ENCODE assay signal across 25 cellular contexts in the genomic region with DNA sequence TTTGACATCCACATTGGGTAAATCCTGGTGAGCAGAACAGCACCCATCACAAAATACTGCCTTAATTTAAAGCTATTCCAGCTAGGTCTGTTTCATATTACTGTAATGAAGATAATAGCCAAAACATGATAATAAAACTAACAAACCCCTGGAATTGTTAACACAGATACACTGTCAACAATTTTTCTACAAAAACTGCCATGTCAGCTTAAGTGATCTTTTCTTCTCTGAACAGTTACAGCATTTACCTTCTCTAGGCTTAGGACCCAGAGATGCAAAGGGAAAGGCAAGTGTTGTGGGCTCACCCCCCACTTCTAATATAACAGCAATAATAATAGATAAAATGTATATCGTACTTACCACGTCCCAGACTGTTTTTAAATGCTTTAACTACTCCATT.
"Had no signal": no experiment of that assay in that cellular context is flagged by ENCODE, and none has a peak within 500 bp of the region (broad histone marks: within the 10 kb centered on the region; RNA-seq: fewer than 3 reads in every experiment).

No MANE protein-coding gene starts in this region.

- FAIRE-seq: pancreas, small intestine, urothelium cell line had no signal

- H3K79me2 ChIP-seq: hepatocyte had no signal

- DNase-seq: islet precursor cell; left ventricle myocardium inferior; mesendoderm; mucosa of descending colon; naive thymus-derived CD4-positive, alpha-beta T cell; pancreas; posterior cingulate gyrus; retina; right cardiac atrium; sigmoid colon; small intestine; spleen; stimulated activated CD4-positive, alpha-beta T cell treated with anti-CD3 and anti-CD28 coated beads, Interleukin-4, amount 100 ng/mL, for 24 hours; stimulated activated naive CD4-positive, alpha-beta T cell; tibial artery; trophoblast cell; upper lobe of right lung had no signal

- H3K27ac ChIP-seq: hepatocyte, left ventricle myocardium inferior, pancreas, prostate gland, sigmoid colon, spleen, suprapubic skin, thoracic aorta, tibial artery, upper lobe of right lung had no signal

- H3K36me3 ChIP-seq: left ventricle myocardium inferior, pancreas, prostate gland, sigmoid colon, thoracic aorta, tibial artery, upper lobe of right lung had no signal

- H3K4me2 ChIP-seq: hepatocyte had no signal

- H3K27me3 ChIP-seq: hepatocyte, pancreas, sigmoid colon, spleen, suprapubic skin, tibial artery, upper lobe of right lung had no signal

- H2AFZ ChIP-seq: hepatocyte had no signal

- ATAC-seq: mucosa of descending colon; naive thymus-derived CD4-positive, alpha-beta T cell; natural killer cell treated with Interleukin-12 subunit alpha and Interleukin-12 subunit beta and Interleukin-15 and Interleukin-18, amount 100 ng/mL, for 72 hours; pancreas; right cardiac atrium; stimulated activated effector memory CD8-positive, alpha-beta T cell treated with anti-CD3 and anti-CD28 coated beads, Interleukin-12 subunit alpha, Interleukin-12 subunit beta, amount 100 ng/mL, for 72 hours; upper lobe of right lung had no signal

- H3K4me1 ChIP-seq: left ventricle myocardium inferior, pancreas, prostate gland, sigmoid colon, spleen, suprapubic skin, tibial artery, upper lobe of right lung had no signal

- H3K9me3 ChIP-seq: left ventricle myocardium inferior, pancreas, prostate gland, sigmoid colon, suprapubic skin, thoracic aorta, upper lobe of right lung had no signal

- H3K4me3 ChIP-seq: hepatocyte, left ventricle myocardium inferior, lung, mucosa of descending colon, pancreas, prostate gland, sigmoid colon, spleen, suprapubic skin, thoracic aorta, tibial artery, upper lobe of right lung had no signal
